8 cellular contexts compared by ENCODE assay signal in genomic region chr22:44024288-44024908, GRCh38. TPM values are rescaled to one million over a fixed set of nuclear protein-coding genes. Genes with fewer than 3 reads are reported as not detected.
DNase-seq lines count a peak whose midpoint lies in the region; TF ChIP-seq lines count a peak whose summit lies in the region.

TSS of gene PARVB (plus strand) at chr22:44024302. CDS start at chr22:44024340, 38 bp downstream.

- DNase-seq in GM19240 (ENCODE audit: insufficient read length, low spot score) (peak; percentile 25), mesendoderm (no peak), inferior parietal cortex (ENCODE audit: extremely low spot score) (no peak), COR-L47 (lab: John Stamatoyannopoulos, UW) (no peak)
- no peak for DNase-seq in effector memory CD4-positive, alpha-beta T cell

- H2BK5ac ChIP-seq in mesendoderm (ENCODE audit: low read length), result no peak within 1 kb of the TSS

- H3K4me3 Mint-ChIP-seq in T-helper 1 cell treated with Interleukin-12 subunit alpha and Interleukin-12 subunit beta and Interleukin-4 antibody, amounts not matched to agents 30 μg/mL and 1 μg/mL, for 36 hours, result peak within 1 kb of the TSS; percentile 84

- peaks cover 2% of the 10 kb centered on the region for H3K36me3 Mint-ChIP-seq in T-helper 1 cell treated with Interleukin-12 subunit alpha and Interleukin-12 subunit beta and Interleukin-4 antibody, amounts not matched to agents 30 μg/mL and 1 μg/mL, for 36 hours (ENCODE audit: low read depth)

- WGBS in mesendoderm (ENCODE audit: extremely low coverage, insufficient coverage, low lambda C conversion rate), result no CpG with 5 or more reads among the region's 82 CpGs

- H2AFZ ChIP-seq in ACC112 (ENCODE audit: low read length, unreplicated experiment), result peak within 1 kb of the TSS; percentile 81

- no peaks in the 10 kb centered on the region for H3K79me1 ChIP-seq in mesendoderm (ENCODE audit: low read length)

- H2BK15ac ChIP-seq in mesendoderm (replicated peaks; ENCODE audit: low read depth), result no peak within 1 kb of the TSS

- H4K8ac ChIP-seq in mesendoderm (ENCODE audit: low read depth, low read length), result peak within 1 kb of the TSS; percentile 66

- H3K56ac ChIP-seq in mesendoderm (ENCODE audit: low read length), result peak within 1 kb of the TSS; percentile 92

- H2AK5ac ChIP-seq in mesendoderm (ENCODE audit: low read length), result no peak within 1 kb of the TSS

- H2BK120ac ChIP-seq in mesendoderm (ENCODE audit: low read depth, low read length), result peak within 1 kb of the TSS; percentile 83

- H3K27ac ChIP-seq in ACC112 (ENCODE audit: low read depth, low read length), result peak within 1 kb of the TSS; percentile 45; the same call in 1 of the 2 replicates
- peak within 1 kb of the TSS; percentile 22 for H3K27ac ChIP-seq in effector memory CD4-positive, alpha-beta T cell (ENCODE audit: insufficient read depth, low read length, poor library complexity, severe bottlenecking)
- no peak within 1 kb of the TSS for H3K27ac ChIP-seq in mesendoderm (ENCODE audit: low read depth, low read length)

- H3K18ac ChIP-seq in mesendoderm (ENCODE audit: low read length), result peak within 1 kb of the TSS; percentile 91

- no peaks in the 10 kb centered on the region for H3K27me3 Mint-ChIP-seq in T-helper 1 cell treated with Interleukin-12 subunit alpha and Interleukin-12 subunit beta and Interleukin-4 antibody, amounts not matched to agents 30 μg/mL and 1 μg/mL, for 36 hours (ENCODE audit: low read depth)

- no peaks in the 10 kb centered on the region for H3K36me3 ChIP-seq in ACC112 (ENCODE audit: insufficient read depth, low read length)
- no peaks in the 10 kb centered on the region for H3K36me3 ChIP-seq in effector memory CD4-positive, alpha-beta T cell (ENCODE audit: control insufficient read depth, insufficient read depth, low read length)
- no peaks in the 10 kb centered on the region for H3K36me3 ChIP-seq in mesendoderm (ENCODE audit: control insufficient read depth, insufficient read depth, low read length)

- no peaks in the 10 kb centered on the region for H3K27me3 ChIP-seq in ACC112 (ENCODE audit: insufficient read depth, low read length)
- H3K27me3 ChIP-seq in effector memory CD4-positive, alpha-beta T cell (replicated peaks; ENCODE audit: control insufficient read depth, insufficient read depth, low read length, poor library complexity, severe bottlenecking), result no peaks in the 10 kb centered on the region
- H3K27me3 ChIP-seq in mesendoderm (ENCODE audit: insufficient read depth, low read length, poor library complexity), result no peaks in the 10 kb centered on the region

- H3K9me3 Mint-ChIP-seq in T-helper 1 cell treated with Interleukin-12 subunit alpha and Interleukin-12 subunit beta and Interleukin-4 antibody, amounts not matched to agents 30 μg/mL and 1 μg/mL, for 36 hours, result no peaks in the 10 kb centered on the region

- peak within 1 kb of the TSS; percentile 72 for H3K9ac ChIP-seq in mesendoderm (ENCODE audit: low read length)

- no peaks in the 10 kb centered on the region for H3K9me3 ChIP-seq in effector memory CD4-positive, alpha-beta T cell (ENCODE audit: control insufficient read depth, low read length)

- H3K4me3 ChIP-seq in ACC112 (ENCODE audit: low read depth, low read length) (peak within 1 kb of the TSS; percentile 95), mesendoderm (ENCODE audit: low read length) (peak within 1 kb of the TSS; percentile 51)
- peak within 1 kb of the TSS; percentile 53 for H3K4me3 ChIP-seq in effector memory CD4-positive, alpha-beta T cell (ENCODE audit: insufficient read depth, low read depth, low read length, poor library complexity, severe bottlenecking)

- no peak for TF ChIP-seq CTCF in subcutaneous adipose tissue (IDR thresholded peaks at IDR 0.05; ENCODE audit: low read depth)

- peak within 1 kb of the TSS; percentile 81 for H4K5ac ChIP-seq in mesendoderm (ENCODE audit: low read length)

- H3K4me1 ChIP-seq in ACC112 (ENCODE audit: control insufficient read depth, insufficient read depth, low read length, unreplicated experiment) (peaks cover 14% of the 10 kb centered on the region), mesendoderm (ENCODE audit: control insufficient read depth, low read depth, low read length) (no peaks in the 10 kb centered on the region)
- peaks cover 12% of the 10 kb centered on the region for H3K4me1 ChIP-seq in effector memory CD4-positive, alpha-beta T cell (ENCODE audit: control insufficient read depth, insufficient read depth, low read length, poor library complexity, severe bottlenecking)

- peak within 1 kb of the TSS; percentile 97 for H3K23ac ChIP-seq in mesendoderm (ENCODE audit: low read length)

- peaks cover 37% of the 10 kb centered on the region for H3K4me1 Mint-ChIP-seq in T-helper 1 cell treated with Interleukin-12 subunit alpha and Interleukin-12 subunit beta and Interleukin-4 antibody, amounts not matched to agents 30 μg/mL and 1 μg/mL, for 36 hours (ENCODE audit: low read depth)

- H3K79me2 ChIP-seq in ACC112 (ENCODE audit: control insufficient read depth, insufficient read depth, low read length, unreplicated experiment) (peaks cover 33% of the 10 kb centered on the region), mesendoderm (ENCODE audit: control insufficient read depth, insufficient read depth, low read length) (no peaks in the 10 kb centered on the region)

- peak within 1 kb of the TSS; percentile 84 for H3K4ac ChIP-seq in mesendoderm (ENCODE audit: low read depth, low read length)

- peak within 1 kb of the TSS; percentile 95 for H3K27ac Mint-ChIP-seq in T-helper 1 cell treated with Interleukin-12 subunit alpha and Interleukin-12 subunit beta and Interleukin-4 antibody, amounts not matched to agents 30 μg/mL and 1 μg/mL, for 36 hours

- peak within 1 kb of the TSS; percentile 68 for H3K4me2 ChIP-seq in mesendoderm (ENCODE audit: low read length)

RNA-seq across cellular contexts. Expression of gene PARVB, which starts in this region (rescaled TPM):
- polyA plus RNA-seq in mesendoderm (2013, experiment 1 of 2), result 8.5 TPM
- 8.4 TPM for polyA plus RNA-seq in mesendoderm (2013, experiment 2 of 2)
- 100 to 1,000 TPM in 1 of 4 donors, 10 to 100 TPM in 3; 47.8 to 175 (median 52.8) TPM for total RNA-seq in subcutaneous adipose tissue
